18 cellular contexts compared by ENCODE assay signal in the genomic region with DNA sequence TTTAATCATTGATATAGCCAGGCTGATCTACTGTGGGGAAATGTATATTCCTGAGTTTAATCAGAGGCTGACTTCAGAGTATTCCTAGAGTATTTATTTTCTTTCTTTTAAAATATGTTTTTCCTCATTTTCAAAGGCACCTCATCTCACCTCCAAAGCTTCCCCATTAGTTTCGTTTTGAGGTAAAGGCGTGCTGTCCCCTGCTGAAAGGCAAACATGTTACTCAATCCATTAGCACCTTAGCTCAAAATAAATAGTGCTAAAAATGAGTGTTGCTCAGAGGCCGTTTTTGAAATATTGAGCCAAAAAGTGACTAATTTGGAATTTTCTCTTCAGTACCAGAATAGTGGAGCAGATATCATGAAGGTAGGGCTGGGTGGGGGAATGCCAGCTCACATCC.
"Had no signal": no experiment of that assay in that cellular context is flagged by ENCODE, and none has a peak within 500 bp of the region (broad histone marks: within the 10 kb centered on the region; RNA-seq: fewer than 3 reads in every experiment).

No MANE protein-coding gene starts in this region.

- H3K4me3 ChIP-seq: coronary artery, heart left ventricle, lower lobe of right lung, psoas muscle, spleen, tibial artery, upper lobe of left lung, vagina had no signal

- H3K9me3 ChIP-seq: heart left ventricle, lower lobe of right lung, psoas muscle, spleen, tibial artery, upper lobe of left lung, vagina had no signal

- ATAC-seq: esophagus mucosa; heart left ventricle; natural killer cell; psoas muscle; sciatic nerve; stimulated activated memory B cell treated with anti-CD40 and anti-IgM and Interleukin-4, amounts not matched to agents 10 μg/mL and 1 μg/mL and 100 μg/mL, for 72 hours had no signal

- H3K27me3 ChIP-seq: heart left ventricle, spleen, tibial artery, upper lobe of left lung, vagina had no signal

- H3K4me1 ChIP-seq: lower lobe of right lung, psoas muscle, spleen, tibial artery, vagina had no signal

- DNase-seq: effector CD8-positive, alpha-beta T cell; heart left ventricle; hypothalamus; kidney glomerular epithelial cell; lower lobe of right lung; natural killer cell; psoas muscle; spleen; stimulated activated CD4-positive, alpha-beta T cell treated with anti-CD3 and anti-CD28 coated beads, Interleukin-15, amount 100 ng/mL, for 24 hours; stimulated activated CD4-positive, alpha-beta T cell treated with anti-CD3 and anti-CD28 coated beads, Interleukin-1b, Interleukin-23, amount 100 ng/mL, for 48 hours; stimulated activated CD4-positive, alpha-beta T cell treated with anti-CD3 and anti-CD28 coated beads, Interleukin-4, amount 100 ng/mL, for 24 hours; tibial artery; upper lobe of left lung had no signal

- H3K36me3 ChIP-seq: heart left ventricle, lower lobe of right lung, spleen, tibial artery, upper lobe of left lung, vagina had no signal

- H3K27ac ChIP-seq: coronary artery, heart left ventricle, lower lobe of right lung, psoas muscle, spleen, tibial artery, upper lobe of left lung, vagina had no signal
